Comparison of ENCODE assay signal across 10 cellular contexts in the genomic region with DNA sequence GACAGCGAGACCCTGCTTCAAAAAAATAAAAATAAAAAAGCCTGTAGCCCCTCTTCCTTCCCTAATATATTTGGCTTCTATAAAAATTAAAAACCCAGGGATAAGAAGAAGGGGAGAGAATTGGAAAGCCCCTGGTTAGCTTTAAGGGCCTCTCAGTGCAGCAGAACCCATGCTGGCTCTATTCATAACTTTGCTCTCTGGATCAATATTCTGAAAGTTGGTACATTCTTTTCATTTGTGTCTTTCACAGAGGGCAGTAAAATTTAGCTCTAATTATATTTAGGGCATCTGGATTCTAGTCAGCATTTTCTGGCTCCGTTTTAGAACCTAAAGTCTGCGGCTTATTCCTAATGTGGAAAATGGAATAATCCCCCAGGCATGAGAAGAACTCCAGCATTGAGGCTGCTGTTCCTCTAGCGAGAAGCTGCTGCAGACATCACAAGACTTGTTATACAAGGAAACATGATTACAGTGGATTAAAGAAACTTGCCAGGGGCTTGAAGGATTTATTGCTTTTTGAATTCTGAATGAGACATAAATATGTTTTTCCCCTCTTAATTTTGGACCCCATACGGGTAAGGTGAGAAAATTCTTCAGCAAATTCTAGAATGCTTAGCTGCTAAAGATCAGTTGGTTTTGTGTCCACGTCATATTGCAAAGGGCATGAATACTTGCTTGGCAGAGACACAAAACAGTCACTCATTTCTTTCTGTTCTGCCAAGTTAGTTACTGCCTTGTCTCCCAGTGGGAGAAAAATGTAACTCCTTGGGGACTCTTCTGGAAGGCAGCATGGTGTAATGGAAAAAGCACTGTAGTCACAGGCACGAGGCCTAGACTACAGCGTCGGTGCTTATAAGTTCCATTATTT.
DNase-seq lines count a peak whose midpoint lies in the region; ATAC-seq lines count a peak whose summit lies in the region.
"Had no signal": no experiment of that assay in that cellular context is flagged by ENCODE, and none has a peak within 500 bp of the region (broad histone marks: within the 10 kb centered on the region; RNA-seq: fewer than 3 reads in every experiment).

No MANE protein-coding gene starts in this region.

- peaks cover 0 to 4% of the 10 kb centered on the region in 2 donors for H3K4me1 ChIP-seq in aorta (ENCODE audit: control insufficient read depth in 1 of 2, insufficient read depth in 2 of 2, low read length in 2 of 2)

- no peaks in the 10 kb centered on the region for H3K27me3 ChIP-seq in aorta (ENCODE audit: control insufficient read depth in 1 of 2, insufficient read depth in 2 of 2, low read length in 1 of 2)

- DNase-seq in Right ventricle myocardium inferior (ENCODE audit: missing footprints) (no peak), cardiac septum (ENCODE audit: low spot score) (no peak), fibroblast of gingiva (ENCODE audit: low read depth) (peak; percentile 99), myocyte (ENCODE audit: low read depth) (peak; percentile 85), aorta (peak in 1 of 2 donors; percentile 68), NCI-H774 (lab: John Stamatoyannopoulos, UW) (no peak), NCI-H748 (lab: John Stamatoyannopoulos, UW; ENCODE audit: unreplicated experiment) (no peak)
- DNase-seq: activated naive CD4-positive, alpha-beta T cell treated with anti-CD3 and anti-CD28 coated beads for 36 hours; AML-193 had no signal

- H3K36me3 ChIP-seq in aorta (ENCODE audit: control insufficient read depth in 1 of 2, insufficient read depth in 2 of 2, low read length in 1 of 2): no peaks in the 10 kb centered on the region

- WGBS in aorta, 2 donors: 9% methylated on average over 9 of the region's 9 CpGs

- H3K27ac ChIP-seq in aorta (ENCODE audit: low read depth in 1 of 2, low read length in 2 of 2): peak overlapping the region; percentile 86 to 92

- intact Hi-C loops in Right ventricle myocardium inferior (cut with DNase I): no loop called here
- intact Hi-C loops in cardiac septum (cut with DNase I): loop anchor here (1.0 to 5.0 kb wide), 2 partner anchors 43 to 101 kb away; no protein-coding TSS in a partner anchor
- intact Hi-C loops in aorta (cut with DNase I): loop anchor here (5.0 to 10.0 kb wide), 3 partner anchors 41 to 101 kb away; no protein-coding TSS in a partner anchor

- peak; percentile 90 for ATAC-seq in Right ventricle myocardium inferior
- ATAC-seq in aorta (ENCODE audit: low FRiP score): peak; percentile 93
- ATAC-seq in HG03342 (IDR thresholded peaks at IDR 0.05; ENCODE audit: unreplicated experiment): no peak

- H3K9me3 ChIP-seq in aorta (ENCODE audit: control insufficient read depth, low read length): no peaks in the 10 kb centered on the region

- no peak overlapping the region for H3K4me3 ChIP-seq in aorta (ENCODE audit: low read length in 2 of 2)

Comparison
In these comparisons a context has a peak if more than half of its experiments do, and no peak if none do; other contexts are left out.
1. DNase-seq: peak in fibroblast of gingiva (single experiment) and myocyte (single experiment); none in Right ventricle myocardium inferior (single experiment), cardiac septum (single experiment), NCI-H774 (single experiment) and NCI-H748 (single experiment).